Comparison of ENCODE assay signal across 12 cellular contexts in genomic region chr11:74319139-74319538, GRCh38. TPM values are rescaled to one million over a fixed set of nuclear protein-coding genes. Genes with fewer than 3 reads are reported as not detected.
A peak's percentile ranks its signal among the peaks of the same experiment; 100 is the strongest.
DNase-seq lines count a peak whose midpoint lies in the region; ATAC-seq and TF ChIP-seq lines count a peak whose summit lies in the region.
"Had no signal": no experiment of that assay in that cellular context is flagged by ENCODE, and none has a peak within 500 bp of the region (broad histone marks: within the 10 kb centered on the region; RNA-seq: fewer than 3 reads in every experiment).

No MANE protein-coding gene starts in this region.

- no peak overlapping the region for H3K4me3 Mint-ChIP-seq in Calu3 (ENCODE audit: low read depth, unreplicated experiment)
- no peak overlapping the region for H3K4me3 Mint-ChIP-seq in activated T-cell treated with anti-CD3 and anti-CD28 coated beads, Interleukin-2, amount 50 U/mL, for 72 hours

- H3K36me3 Mint-ChIP-seq in Calu3 (ENCODE audit: insufficient read depth, unreplicated experiment), result no peaks in the 10 kb centered on the region
- peaks cover 13 to 17% of the 10 kb centered on the region in 2 donors for H3K36me3 Mint-ChIP-seq in activated T-cell treated with anti-CD3 and anti-CD28 coated beads, Interleukin-2, amount 50 U/mL, for 72 hours (ENCODE audit: insufficient read depth in 2 of 2)

- WGBS in esophagus squamous epithelium, 2 donors, result 6 to 19% methylated on average over 2 of the region's 2 CpGs

- H3K36me3 ChIP-seq in SJSA1, result no peaks in the 10 kb centered on the region
- no peaks in the 10 kb centered on the region for H3K36me3 ChIP-seq in esophagus squamous epithelium

- ATAC-seq in activated T-cell treated with anti-CD3 and anti-CD28 coated beads, Interleukin-2, amount 50 U/mL, for 72 hours (replicated peaks in 1 of 2), result no peak
- no peak for ATAC-seq in HG02759 (IDR thresholded peaks at IDR 0.05; ENCODE audit: unreplicated experiment)

- CTCF ChIA-PET in Calu3 (lab: Charles Lee), result no interaction called here

- H3K27ac ChIP-seq in SJSA1 (peak overlapping the region; percentile 58), esophagus squamous epithelium (peak overlapping the region in 3 of 4 donors; percentile 40 to 52 (median 41))

- DNase-seq in EL (peak; percentile 87), SJSA1 (ENCODE audit: low read depth in 1 of 2, low spot score in 2 of 2) (peak; percentile 42 to 43), esophagus squamous epithelium (lab: John Stamatoyannopoulos, UW) (no peak), renal cortical epithelial cell (ENCODE audit: low read depth) (peak; percentile 80), Calu3 (no peak), ecto neural progenitor cell (ENCODE audit: low spot score) (no peak)
- no peak for DNase-seq in activated T-cell treated with anti-CD3 and anti-CD28 coated beads, Interleukin-2, amount 50 U/mL, for 72 hours
- DNase-seq: activated gamma-delta T cell; effector memory CD4-positive, alpha-beta T cell; small intestine had no signal

- TF ChIP-seq POLR2A in esophagus squamous epithelium (IDR thresholded peaks at IDR 0.05), result no peak

- H3K27me3 ChIP-seq in SJSA1 (replicated peaks), result no peaks in the 10 kb centered on the region
- peaks cover 0 to 10% (median 0%) of the 10 kb centered on the region in 4 donors for H3K27me3 ChIP-seq in esophagus squamous epithelium

- no peaks in the 10 kb centered on the region for H3K4me1 Mint-ChIP-seq in Calu3 (ENCODE audit: low read depth, unreplicated experiment)
- H3K4me1 Mint-ChIP-seq in activated T-cell treated with anti-CD3 and anti-CD28 coated beads, Interleukin-2, amount 50 U/mL, for 72 hours (ENCODE audit: low read depth), result no peaks in the 10 kb centered on the region

- H3K27ac Mint-ChIP-seq in Calu3 (ENCODE audit: unreplicated experiment), result no peak overlapping the region
- no peak overlapping the region for H3K27ac Mint-ChIP-seq in activated T-cell treated with anti-CD3 and anti-CD28 coated beads, Interleukin-2, amount 50 U/mL, for 72 hours

- H3K4me1 ChIP-seq in SJSA1 (replicated peaks), result peaks cover 12% of the 10 kb centered on the region
- H3K4me1 ChIP-seq in esophagus squamous epithelium, result peaks cover 0 to 38% (median 8%) of the 10 kb centered on the region in 3 donors

- H3K9me3 ChIP-seq in SJSA1 (replicated peaks), result no peaks in the 10 kb centered on the region
- peaks cover 0 to 20% (median 0%) of the 10 kb centered on the region in 3 donors for H3K9me3 ChIP-seq in esophagus squamous epithelium

- peaks cover 2% of the 10 kb centered on the region for H3K9me3 Mint-ChIP-seq in Calu3 (ENCODE audit: low read depth, unreplicated experiment)
- peaks cover 8 to 14% of the 10 kb centered on the region in 2 donors for H3K9me3 Mint-ChIP-seq in activated T-cell treated with anti-CD3 and anti-CD28 coated beads, Interleukin-2, amount 50 U/mL, for 72 hours

- H3K4me3 ChIP-seq in SJSA1 (no peak overlapping the region), esophagus squamous epithelium (no peak overlapping the region)

- intact Hi-C loops in esophagus squamous epithelium (cut with DNase I), result no loop called here
- intact Hi-C loops in Calu3 (cut with micrococcal nuclease; ENCODE audit: unreplicated experiment), result no loop called here

- TF ChIP-seq CTCF in esophagus squamous epithelium (IDR thresholded peaks at IDR 0.05) (no peak), Calu3 (IDR thresholded peaks at IDR 0.05; ENCODE audit: unreplicated experiment) (no peak)

- no TSS peak for BruUV-seq in Calu3 (replicated peaks; lab: Mats Ljungman, UMichigan)

- peaks cover 39% of the 10 kb centered on the region for H3K27me3 Mint-ChIP-seq in Calu3 (ENCODE audit: unreplicated experiment)
- H3K27me3 Mint-ChIP-seq in activated T-cell treated with anti-CD3 and anti-CD28 coated beads, Interleukin-2, amount 50 U/mL, for 72 hours (ENCODE audit: low read depth), result no peaks in the 10 kb centered on the region

RNA-seq across cellular contexts. Expression of gene P4HA3, which starts 7.7 kb away (rescaled TPM):
- total RNA-seq in SJSA1 (2014; rRNA removed; shearing (Covaris generic)), result 0.89 TPM in 1 of 2 replicates, not detected in the other
- total RNA-seq in esophagus squamous epithelium (under 1 TPM in 1 of 4 donors, not detected in 3; 0.19 TPM), renal cortical epithelial cell (10.2 and 12.7 TPM in 2 replicates), Calu3 (2022) (not detected in 2 replicates)
- total RNA-seq in activated T-cell treated with anti-CD3 and anti-CD28 coated beads, Interleukin-2, amount 50 U/mL, for 72 hours, result not detected
- total RNA-seq: OCI-LY7 had no signal

Comparison
In these comparisons a context has a peak if more than half of its experiments do, and no peak if none do; other contexts are left out.
1. DNase-seq: peak in EL (single experiment), SJSA1 (2 of 2) and renal cortical epithelial cell (single experiment); none in esophagus squamous epithelium (single experiment), Calu3 (single experiment), ecto neural progenitor cell (single experiment) and activated T-cell treated with anti-CD3 and anti-CD28 coated beads, Interleukin-2, amount 50 U/mL, for 72 hours (0 of 2).